ENCODE assay signal across 8 cellular contexts in genomic region chr10:23158370-23158769, GRCh38. TPM values are rescaled to one million over a fixed set of nuclear protein-coding genes. Genes with fewer than 3 reads are reported as not detected.
DNase-seq lines count a peak whose midpoint lies in the region; ATAC-seq and TF ChIP-seq lines count a peak whose summit lies in the region.

No MANE protein-coding gene starts in this region.

- H3K4me1 ChIP-seq in BE2C: no peaks in the 10 kb centered on the region; the same call in 1 of the 2 replicates
- H3K4me1 ChIP-seq in foreskin keratinocyte: peaks cover 12% of the 10 kb centered on the region

- DNase-seq in BE2C (peak; percentile 49), NCI-H460 (ENCODE audit: extremely low read depth, low read depth) (peak; percentile 48), activated T-cell treated with anti-CD3 and anti-CD28 coated beads for 4 hours (peak; percentile 8), foreskin keratinocyte (peak in 1 of 2 donors; percentile 34), nucleus accumbens (lab: John Stamatoyannopoulos, UW) (peak in 37 of 56 donors; percentile 6 to 74 (median 32))

- H3K27me3 ChIP-seq in BE2C (peaks cover 13% of the 10 kb centered on the region; the same call in 1 of the 2 replicates), foreskin keratinocyte (no peaks in the 10 kb centered on the region)

- ATAC-seq in GM18505 (IDR thresholded peaks at IDR 0.05; ENCODE audit: unreplicated experiment): peak; percentile 58
- peak; percentile 86 for ATAC-seq in HG03159 (IDR thresholded peaks at IDR 0.05; ENCODE audit: unreplicated experiment)
- peak; percentile 80 for ATAC-seq in foreskin keratinocyte
- no peak for ATAC-seq in GM21737 (IDR thresholded peaks at IDR 0.05; ENCODE audit: unreplicated experiment)

- peak overlapping the region; percentile 53 for H3K4me3 ChIP-seq in BE2C (ENCODE audit: low read depth, low read length)

- TF ChIP-seq POLR2A in GM18505 (IDR thresholded peaks at IDR 0.05; ENCODE audit: borderline replicate concordance, extremely low read depth, insufficient read depth, insufficient read length): no peak

- H3K36me3 ChIP-seq in BE2C: no peaks in the 10 kb centered on the region

- H3K9me3 ChIP-seq in BE2C: no peaks in the 10 kb centered on the region

- peak; percentile 88 for TF ChIP-seq CTCF in BE2C (IDR thresholded peaks at IDR 0.05; ENCODE audit: low read depth, low read length)
- TF ChIP-seq CTCF in foreskin keratinocyte (conservative IDR thresholded peaks at IDR 0.05): peak; percentile 84

- no peak overlapping the region for H3K27ac ChIP-seq in foreskin keratinocyte

RNA-seq across cellular contexts. Expression of gene PTF1A, which starts 33.7 kb away (rescaled TPM):
- not detected for polyA plus RNA-seq in BE2C (2012; ENCODE audit: insufficient read depth, insufficient read length, low read depth)
- total RNA-seq in NCI-H460 (2014; rRNA removed; shearing (Covaris generic)): not detected in 2 replicates
- not detected in 2 replicates for polyA plus RNA-seq in NCI-H460 (2014; cell fraction: nucleus; rRNA removed)
- not detected in 2 replicates for total RNA-seq in foreskin keratinocyte
- polyA plus RNA-seq in foreskin keratinocyte: not detected in 2 replicates
